22 cellular contexts compared by ENCODE assay signal in genomic region chrX:133587818-133588217, GRCh38.
DNase-seq lines count a peak whose midpoint lies in the region; ATAC-seq, FAIRE-seq and TF ChIP-seq lines count a peak whose summit lies in the region.
"Had no signal": no experiment of that assay in that cellular context is flagged by ENCODE, and none has a peak within 500 bp of the region (broad histone marks: within the 10 kb centered on the region; RNA-seq: fewer than 3 reads in every experiment).

No MANE protein-coding gene starts in this region.

- H3K27me3 Mint-ChIP-seq in H9 (ENCODE audit: low read depth) (no peaks in the 10 kb centered on the region), astrocyte (ENCODE audit: low read depth, unreplicated experiment) (no peaks in the 10 kb centered on the region)
- H3K27me3 Mint-ChIP-seq: CD4-positive, CD25-positive, alpha-beta regulatory T cell had no signal

- no peak overlapping the region for H4K5ac ChIP-seq in H9 (ENCODE audit: insufficient read length, low read depth, low read length)

- H3K27ac Mint-ChIP-seq in H9 = peak overlapping the region in 2 of 3 experiments; percentile 43 to 90; a peak in 4 of 7 replicates
- no peak overlapping the region for H3K27ac Mint-ChIP-seq in astrocyte (ENCODE audit: unreplicated experiment)
- H3K27ac Mint-ChIP-seq: CD14-positive monocyte; CD4-positive, alpha-beta memory T cell; CD4-positive, CD25-positive, alpha-beta regulatory T cell; CD8-positive, alpha-beta memory T cell had no signal

- no TSS peak for BruUV-seq in HepG2 (replicated peaks; lab: Mats Ljungman, UMichigan)

- H3K36me3 ChIP-seq in HepG2 (replicated peaks in 1 of 2; ENCODE audit: control insufficient read depth in 1 of 2, insufficient read depth in 2 of 2, low read length in 2 of 2) = peaks cover 13 to 46% of the 10 kb centered on the region in 2 experiments
- no peaks in the 10 kb centered on the region for H3K36me3 ChIP-seq in right lobe of liver
- no peaks in the 10 kb centered on the region for H3K36me3 ChIP-seq in astrocyte (ENCODE audit: insufficient read depth, low read length)
- H3K36me3 ChIP-seq in mesenchymal stem cell (ENCODE audit: control insufficient read depth in 1 of 2, insufficient read depth in 2 of 2, low read depth in 1 of 2, low read length in 2 of 2) = no peaks in the 10 kb centered on the region
- H3K36me3 ChIP-seq: BE2C, BLaER1 had no signal

- H2AK5ac ChIP-seq in H9 (ENCODE audit: insufficient read length, low read length) = no peak overlapping the region
- H2AK5ac ChIP-seq in mesenchymal stem cell (ENCODE audit: low read length, severe bottlenecking) = peak overlapping the region; percentile 54

- H3T11ph ChIP-seq in H9 (ENCODE audit: low read length) = no peak overlapping the region

- H3K27me3 ChIP-seq in HepG2 (ENCODE audit: control insufficient read depth in 1 of 2, insufficient read depth in 2 of 2, low read length in 2 of 2) (no peaks in the 10 kb centered on the region), right lobe of liver (no peaks in the 10 kb centered on the region), H9 (ENCODE audit: insufficient read depth, low read length) (no peaks in the 10 kb centered on the region), astrocyte (ENCODE audit: insufficient read depth, low read length) (no peaks in the 10 kb centered on the region), mesenchymal stem cell (ENCODE audit: control insufficient read depth in 1 of 2, insufficient read depth in 1 of 2, low read length in 2 of 2) (peaks cover 0 to 4% of the 10 kb centered on the region in 2 experiments)
- H3K27me3 ChIP-seq: BE2C had no signal

- no peaks in the 10 kb centered on the region for H3K79me1 ChIP-seq in H9 (ENCODE audit: insufficient read depth, low read depth, low read length, poor library complexity, severe bottlenecking)
- H3K79me1 ChIP-seq in mesenchymal stem cell (replicated peaks; ENCODE audit: low read length, poor library complexity, severe bottlenecking) = no peaks in the 10 kb centered on the region

- H3K4me1 Mint-ChIP-seq in H9 = peaks cover 21 to 28% of the 10 kb centered on the region in 2 experiments
- peaks cover 10% of the 10 kb centered on the region for H3K4me1 Mint-ChIP-seq in astrocyte (ENCODE audit: low read depth, unreplicated experiment)
- H3K4me1 Mint-ChIP-seq: CD14-positive monocyte; CD4-positive, alpha-beta memory T cell; CD4-positive, CD25-positive, alpha-beta regulatory T cell; CD8-positive, alpha-beta memory T cell had no signal

- POLR2A ChIA-PET in HepG2 (lab: Yijun Ruan, JAX) = no interaction called here

- WGBS in HepG2 (ENCODE audit: low lambda C conversion rate) = 100% methylated on average over 2 of the region's 4 CpGs
- WGBS in right lobe of liver (ENCODE audit: insufficient coverage, low coverage, low lambda C conversion rate, missing lambda C conversion rate) = 60% methylated on average over 4 of the region's 4 CpGs
- no CpG with 5 or more reads among the region's 4 CpGs for WGBS in H9 (ENCODE audit: extremely low coverage, insufficient read length, low lambda C conversion rate)
- WGBS in mesenchymal stem cell = 100% methylated on average over 3 of the region's 4 CpGs

- DNase-seq in HepG2 (ENCODE audit: low spot score) (no peak), right lobe of liver (no peak), H9 (no peak), astrocyte (ENCODE audit: low read depth) (no peak), mesenchymal stem cell (no peak), DMS 273 (lab: John Stamatoyannopoulos, UW; ENCODE audit: unreplicated experiment) (no peak), cerebellar cortex (ENCODE audit: low spot score) (no peak)
- DNase-seq: ACHN; BE2C; C1 segment of cervical spinal cord; CD4-positive, alpha-beta memory T cell; CD4-positive, CD25-positive, alpha-beta regulatory T cell; CD8-positive, alpha-beta memory T cell; COR-L47; DMS79 treated with DMSO at 0.1 percent for 48 hours; GF-D8 had no signal

- H3K36me3 Mint-ChIP-seq in H9 (ENCODE audit: insufficient read depth in 1 of 3, low read depth in 3 of 3) (peaks cover 0 to 14% (median 2%) of the 10 kb centered on the region in 3 experiments; a peak in 4 of 7 replicates), astrocyte (ENCODE audit: low read depth, unreplicated experiment) (no peaks in the 10 kb centered on the region)
- H3K36me3 Mint-ChIP-seq: CD14-positive monocyte; CD4-positive, alpha-beta memory T cell; CD4-positive, CD25-positive, alpha-beta regulatory T cell; CD8-positive, alpha-beta memory T cell had no signal

- no peak for TF ChIP-seq CTCF in HepG2 (CRISPR knock-in tag; IDR thresholded peaks at IDR 0.05)
- TF ChIP-seq CTCF in right lobe of liver (IDR thresholded peaks at IDR 0.05) = no peak
- TF ChIP-seq CTCF in H9 (conservative IDR thresholded peaks at IDR 0.05) = no peak
- no peak for TF ChIP-seq CTCF in astrocyte (IDR thresholded peaks at IDR 0.05; ENCODE audit: insufficient read depth, low read depth, low read length)

- H3K56ac ChIP-seq in H9 (ENCODE audit: insufficient read length, low read depth, low read length) = no peak overlapping the region

- H2BK20ac ChIP-seq in H9 (ENCODE audit: low read depth, low read length, poor library complexity, severe bottlenecking) = no peak overlapping the region

- H2AFZ ChIP-seq in HepG2 (ENCODE audit: low read length) (no peak overlapping the region), H9 (ENCODE audit: low read length) (no peak overlapping the region), astrocyte (ENCODE audit: low read depth, low read length) (no peak overlapping the region), mesenchymal stem cell (ENCODE audit: low read depth, low read length) (no peak overlapping the region)

- CTCF ChIA-PET in HepG2 (lab: Yijun Ruan, JAX; ENCODE audit: low intra/inter-chr PET ratio, low total read pairs) = no interaction called here

- no peak for TF ChIP-seq RAD21 in HepG2 (CRISPR knock-in tag; IDR thresholded peaks at IDR 0.05)

- no peak overlapping the region for H2BK120ac ChIP-seq in H9 (ENCODE audit: low read depth, low read length, poor library complexity, severe bottlenecking)
- no peak overlapping the region for H2BK120ac ChIP-seq in mesenchymal stem cell (ENCODE audit: low read depth, low read length)

- no peak overlapping the region for H3K14ac ChIP-seq in H9 (ENCODE audit: insufficient read depth, low read length)
- H3K14ac ChIP-seq in mesenchymal stem cell (ENCODE audit: low read length in 2 of 2) = no peak overlapping the region

- H3K9me3 Mint-ChIP-seq in H9 (no peaks in the 10 kb centered on the region), astrocyte (ENCODE audit: unreplicated experiment) (no peaks in the 10 kb centered on the region)
- H3K9me3 Mint-ChIP-seq: CD4-positive, alpha-beta memory T cell; CD8-positive, alpha-beta memory T cell had no signal

- H3K4me3 ChIP-seq in HepG2 (replicated peaks in 1 of 3; ENCODE audit: insufficient read depth in 1 of 3, low read depth in 2 of 3, low read length in 3 of 3) (no peak overlapping the region), right lobe of liver (no peak overlapping the region), astrocyte (ENCODE audit: insufficient read depth, low read depth, low read length) (no peak overlapping the region), mesenchymal stem cell (ENCODE audit: insufficient read depth in 1 of 2, low read depth in 1 of 2, low read length in 2 of 2) (no peak overlapping the region)
- H3K4me3 ChIP-seq: BLaER1 had no signal

- TF ChIP-seq EP300 in HepG2 (IDR thresholded peaks at IDR 0.05; ENCODE audit: low read depth in 2 of 2, low read length in 2 of 2) (no peak), HepG2 (CRISPR knock-in tag; IDR thresholded peaks at IDR 0.05; ENCODE audit: borderline replicate concordance) (no peak)

- H4K20me1 ChIP-seq in HepG2 (ENCODE audit: insufficient read depth, low read length) (peaks cover 25% of the 10 kb centered on the region; the same call in 1 of the 2 replicates), H9 (ENCODE audit: control insufficient read depth, insufficient read depth, insufficient read length) (no peaks in the 10 kb centered on the region), astrocyte (ENCODE audit: insufficient read depth, low read length) (no peaks in the 10 kb centered on the region)
- H4K20me1 ChIP-seq: BLaER1 had no signal

- peaks cover 8% of the 10 kb centered on the region; the same call in 1 of the 2 replicates for H3K4me1 ChIP-seq in HepG2 (ENCODE audit: insufficient read depth, low read length)
- H3K4me1 ChIP-seq in right lobe of liver = no peaks in the 10 kb centered on the region
- peaks cover 3% of the 10 kb centered on the region for H3K4me1 ChIP-seq in H9 (ENCODE audit: insufficient read depth, low read length)
- H3K4me1 ChIP-seq in astrocyte (ENCODE audit: insufficient read depth, low read length) = peaks cover 5% of the 10 kb centered on the region
- H3K4me1 ChIP-seq in mesenchymal stem cell (ENCODE audit: control insufficient read depth, insufficient read depth, low read depth, low read length) = peaks cover 1% of the 10 kb centered on the region
- H3K4me1 ChIP-seq: BE2C, BLaER1 had no signal

- H4K8ac ChIP-seq in H9 (replicated peaks; ENCODE audit: insufficient read length, low read depth, low read length) (no peak overlapping the region), mesenchymal stem cell (ENCODE audit: low read length) (no peak overlapping the region)

- in situ Hi-C loops in HepG2 (cut with HindIII; ENCODE audit: extremely low pct_ligation_motif_present, low pct_unique_long_range_greater_than_20kb) = no loop called here

- H3K23ac ChIP-seq in H9 (ENCODE audit: insufficient read length, low read depth, low read length) = no peak overlapping the region
- no peak overlapping the region for H3K23ac ChIP-seq in mesenchymal stem cell (ENCODE audit: low read length in 2 of 2)

- no peak overlapping the region for H2BK5ac ChIP-seq in H9 (ENCODE audit: insufficient read length, low read length)
- H2BK5ac ChIP-seq in mesenchymal stem cell (ENCODE audit: low read depth, low read length, poor library complexity, severe bottlenecking) = no peak overlapping the region

- peak; percentile 19; the same call in 2 of the 3 replicates for ATAC-seq in HepG2
- ATAC-seq in right lobe of liver = no peak
- ATAC-seq in HG03097 (IDR thresholded peaks at IDR 0.05; ENCODE audit: low FRiP score, unreplicated experiment) = no peak

- H3K79me2 ChIP-seq in HepG2 (ENCODE audit: insufficient read depth, low read length) (no peaks in the 10 kb centered on the region), H9 (ENCODE audit: insufficient read depth, low read length) (no peaks in the 10 kb centered on the region), astrocyte (ENCODE audit: insufficient read depth, low read length) (no peaks in the 10 kb centered on the region)

- H3K18ac ChIP-seq in H9 (ENCODE audit: insufficient read length, low read depth, low read length) (no peak overlapping the region), mesenchymal stem cell (ENCODE audit: low read depth in 1 of 2, low read length in 2 of 2) (no peak overlapping the region)

- H3K23me2 ChIP-seq in H9 (ENCODE audit: insufficient read length, low read depth, low read length, poor library complexity, severe bottlenecking) = no peaks in the 10 kb centered on the region

- no peak overlapping the region for H3K4me3 Mint-ChIP-seq in H9
- no peak overlapping the region for H3K4me3 Mint-ChIP-seq in astrocyte (ENCODE audit: unreplicated experiment)
- H3K4me3 Mint-ChIP-seq: CD14-positive monocyte; CD4-positive, alpha-beta memory T cell; CD4-positive, CD25-positive, alpha-beta regulatory T cell; CD8-positive, alpha-beta memory T cell had no signal

- H3K9ac ChIP-seq in HepG2 (ENCODE audit: insufficient read depth, low read depth, low read length) = no peak overlapping the region
- H3K9ac ChIP-seq in H9 (ENCODE audit: extremely low read depth, insufficient read length, low read length) = no peak overlapping the region
- no peak overlapping the region for H3K9ac ChIP-seq in astrocyte (ENCODE audit: low read length)
- H3K9ac ChIP-seq in mesenchymal stem cell (ENCODE audit: low read length) = no peak overlapping the region
- H3K9ac ChIP-seq: BLaER1 had no signal

- H3K9me3 ChIP-seq in HepG2 (ENCODE audit: low read length) = no peaks in the 10 kb centered on the region
- H3K9me3 ChIP-seq in right lobe of liver = no peaks in the 10 kb centered on the region
- H3K9me3 ChIP-seq in H9 (ENCODE audit: control insufficient read depth, low read depth, low read length) = no peaks in the 10 kb centered on the region
- no peaks in the 10 kb centered on the region for H3K9me3 ChIP-seq in astrocyte (ENCODE audit: insufficient read depth, low read depth, low read length)
- H3K9me3 ChIP-seq in mesenchymal stem cell (ENCODE audit: control insufficient read depth, low read length) = no peaks in the 10 kb centered on the region
- H3K9me3 ChIP-seq: BE2C, BLaER1 had no signal

- TF ChIP-seq POLR2A in HepG2 (IDR thresholded peaks at IDR 0.05; ENCODE audit: insufficient read depth in 1 of 2, low read depth in 2 of 2, low read length in 2 of 2) (no peak; a peak in 1 of 4 replicates), right lobe of liver (IDR thresholded peaks at IDR 0.05) (no peak)

- H3K4ac ChIP-seq in H9 (ENCODE audit: low read depth, low read length) (no peak overlapping the region), mesenchymal stem cell (ENCODE audit: low read depth in 1 of 2, low read length in 2 of 2) (no peak overlapping the region)

- H3K4me2 ChIP-seq in HepG2 (ENCODE audit: low read depth, low read length) = no peak overlapping the region
- H3K4me2 ChIP-seq in H9 (ENCODE audit: insufficient read depth, insufficient read length, low read length) = no peak overlapping the region
- no peak overlapping the region for H3K4me2 ChIP-seq in astrocyte (ENCODE audit: low read length)
- no peak overlapping the region for H3K4me2 ChIP-seq in mesenchymal stem cell (ENCODE audit: low read length, poor library complexity, severe bottlenecking)
- H3K4me2 ChIP-seq: BLaER1 had no signal

- H2BK12ac ChIP-seq in H9 (ENCODE audit: insufficient read length, low read depth, low read length) (no peak overlapping the region), mesenchymal stem cell (ENCODE audit: low read length in 2 of 2) (no peak overlapping the region)

- no peak overlapping the region for H2BK15ac ChIP-seq in H9 (ENCODE audit: low read depth, low read length)
- H2BK15ac ChIP-seq in mesenchymal stem cell (ENCODE audit: low read depth, poor library complexity, severe bottlenecking) = no peak overlapping the region

- FAIRE-seq in HepG2 (lab: Jason Lieb, UNC) (no peak), astrocyte (lab: Jason Lieb, UNC) (peak; percentile 23)
- FAIRE-seq: GM12891, GM19239 had no signal

- no peak overlapping the region for H3K27ac ChIP-seq in HepG2 (ENCODE audit: extremely low read length, insufficient read depth, low read length)
- H3K27ac ChIP-seq in right lobe of liver = no peak overlapping the region
- H3K27ac ChIP-seq in H9 (ENCODE audit: insufficient read length, low read depth, low read length) = no peak overlapping the region
- H3K27ac ChIP-seq in astrocyte (ENCODE audit: low read depth, low read length) = no peak overlapping the region
- H3K27ac ChIP-seq in mesenchymal stem cell (ENCODE audit: low read length, poor library complexity, severe bottlenecking) = no peak overlapping the region
- H3K27ac ChIP-seq: 22Rv1, BLaER1 had no signal

- H4K91ac ChIP-seq in H9 (ENCODE audit: insufficient read length, low read depth, low read length) = no peak overlapping the region
- H4K91ac ChIP-seq in mesenchymal stem cell (ENCODE audit: low read length) = no peak overlapping the region

- intact Hi-C loops in HepG2 (cut with micrococcal nuclease; ENCODE audit: unreplicated experiment) = no loop called here
- intact Hi-C loops in right lobe of liver (cut with DNase I) = no loop called here
